In the genomic region with DNA sequence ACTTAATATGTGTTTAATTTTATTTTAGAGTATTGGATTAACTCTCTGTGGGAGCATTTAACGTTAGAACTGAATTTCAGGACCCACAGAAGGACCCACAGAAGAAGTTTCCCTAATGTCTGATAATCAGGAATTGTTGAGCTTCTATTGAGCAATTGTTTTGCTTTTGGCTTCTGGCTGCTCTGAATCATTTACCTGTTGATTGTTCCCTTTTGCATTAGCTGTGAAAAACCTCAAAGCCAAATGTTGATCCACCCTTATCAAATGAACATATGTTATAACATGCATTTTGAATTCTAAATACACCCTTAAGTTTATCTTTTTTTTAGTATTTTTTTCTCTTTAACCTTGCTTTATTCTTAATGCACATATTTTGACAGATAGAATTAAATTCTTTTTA, we compare ENCODE assay signal across 28 cellular contexts.
DNase-seq lines count a peak whose midpoint lies in the region; ATAC-seq, FAIRE-seq and TF ChIP-seq lines count a peak whose summit lies in the region.
"Had no signal": no experiment of that assay in that cellular context is flagged by ENCODE, and none has a peak within 500 bp of the region (broad histone marks: within the 10 kb centered on the region; RNA-seq: fewer than 3 reads in every experiment).

No MANE protein-coding gene starts in this region.

- no peaks in the 10 kb centered on the region for H3K9me3 ChIP-seq in HEK293 (ENCODE audit: control insufficient read depth, insufficient read depth, low read depth, low read length)
- H3K9me3 ChIP-seq: BE2C, BLaER1 had no signal

- peaks cover 8% of the 10 kb centered on the region for H3K4me1 Mint-ChIP-seq in activated T-cell treated with anti-CD3 and anti-CD28 coated beads, Interleukin-2, amount 50 U/mL, for 72 hours (ENCODE audit: low read depth)
- H3K4me1 Mint-ChIP-seq: CD14-positive monocyte had no signal

- no peaks in the 10 kb centered on the region for H3K9me3 Mint-ChIP-seq in activated T-cell treated with anti-CD3 and anti-CD28 coated beads, Interleukin-2, amount 50 U/mL, for 72 hours
- H3K9me3 Mint-ChIP-seq: CD14-positive monocyte; CD4-positive, alpha-beta memory T cell; CD4-positive, CD25-positive, alpha-beta regulatory T cell; CD8-positive, alpha-beta memory T cell had no signal

- peaks cover 6% of the 10 kb centered on the region for H3K27me3 Mint-ChIP-seq in activated T-cell treated with anti-CD3 and anti-CD28 coated beads, Interleukin-2, amount 50 U/mL, for 72 hours (ENCODE audit: low read depth)

- H3K27me3 ChIP-seq in bronchial epithelial cell (ENCODE audit: control insufficient read depth, insufficient read depth, low read length) = no peaks in the 10 kb centered on the region
- H3K27me3 ChIP-seq in dorsolateral prefrontal cortex = no peaks in the 10 kb centered on the region
- H3K27me3 ChIP-seq: BE2C, BLaER1 had no signal

- no peaks in the 10 kb centered on the region for H3K36me3 ChIP-seq in HEK293 (ENCODE audit: control insufficient read depth in 2 of 2, insufficient read depth in 1 of 2, low read length in 2 of 2)
- H3K36me3 ChIP-seq in bronchial epithelial cell (ENCODE audit: control insufficient read depth, insufficient read depth, low read length) = no peaks in the 10 kb centered on the region
- H3K36me3 ChIP-seq: BE2C, BLaER1 had no signal

- peak; percentile 66 for DNase-seq in bronchial epithelial cell (ENCODE audit: low read depth)
- no peak for DNase-seq in dorsolateral prefrontal cortex
- DNase-seq in renal cortical epithelial cell (ENCODE audit: low read depth) = peak; percentile 36
- no peak for DNase-seq in left lobe of liver (ENCODE audit: low spot score)
- DNase-seq in activated T-cell treated with anti-CD3 and anti-CD28 coated beads, Interleukin-2, amount 50 U/mL, for 72 hours = no peak
- DNase-seq: 8988T; ACHN; BE2C; CD4-positive, alpha-beta memory T cell; CD4-positive, CD25-positive, alpha-beta regulatory T cell; CD8-positive, alpha-beta memory T cell; COR-L47; DMS 273 treated with DMSO at 0.1 percent for 48 hours; DMS153; DMS53; DMS79; DND-41; EL; GDM1 had no signal

- CTCF ChIA-PET in HEK293 (lab: Yijun Ruan, JAX) = no interaction called here

- TF ChIP-seq CTCF in HEK293 (tag by site-specific recombination; IDR thresholded peaks at IDR 0.05) = no peak
- TF ChIP-seq CTCF in bronchial epithelial cell (IDR thresholded peaks at IDR 0.05; ENCODE audit: insufficient read depth, low read length, severe bottlenecking) = no peak
- no peak for TF ChIP-seq CTCF in dorsolateral prefrontal cortex (IDR thresholded peaks at IDR 0.05 in 54 of 56, conservative IDR thresholded peaks at IDR 0.05 in 2 of 56; ENCODE audit: low read depth in 1 of 56, partially characterized antibody in 56 of 56)

- intact Hi-C loops in dorsolateral prefrontal cortex (cut with DNase I) = loop anchor here in 1 of 2 donors (10.0 kb wide), 1 partner anchor 88 kb away; no protein-coding TSS in a partner anchor

- H3K27ac ChIP-seq in HEK293 (ENCODE audit: extremely low read depth, low read depth, low read length) = no peak overlapping the region
- H3K27ac ChIP-seq in dorsolateral prefrontal cortex = peak overlapping the region in 45 of 59 donors; percentile 4 to 94 (median 70)
- H3K27ac ChIP-seq: BLaER1 had no signal

- FAIRE-seq in bronchial epithelial cell (lab: Jason Lieb, UNC) = no peak
- FAIRE-seq: A204.1, GM12878, GM12892, GM18507, GM19239 had no signal

- ATAC-seq in GM19035 (IDR thresholded peaks at IDR 0.05; ENCODE audit: unreplicated experiment) = no peak
- ATAC-seq in left lobe of liver = no peak
- ATAC-seq in activated T-cell treated with anti-CD3 and anti-CD28 coated beads, Interleukin-2, amount 50 U/mL, for 72 hours (replicated peaks in 1 of 2) = no peak
- ATAC-seq: GM12878 had no signal

- no peaks in the 10 kb centered on the region for H3K36me3 Mint-ChIP-seq in activated T-cell treated with anti-CD3 and anti-CD28 coated beads, Interleukin-2, amount 50 U/mL, for 72 hours (ENCODE audit: insufficient read depth in 2 of 2)
- H3K36me3 Mint-ChIP-seq: CD14-positive monocyte; CD4-positive, alpha-beta memory T cell; CD4-positive, CD25-positive, alpha-beta regulatory T cell had no signal

- POLR2A ChIA-PET in HEK293 (lab: Yijun Ruan, JAX) = no interaction called here

- no peak overlapping the region for H3K27ac Mint-ChIP-seq in activated T-cell treated with anti-CD3 and anti-CD28 coated beads, Interleukin-2, amount 50 U/mL, for 72 hours
- H3K27ac Mint-ChIP-seq: CD14-positive monocyte; CD4-positive, alpha-beta memory T cell; CD4-positive, CD25-positive, alpha-beta regulatory T cell; CD8-positive, alpha-beta memory T cell had no signal

- no peaks in the 10 kb centered on the region for H3K4me1 ChIP-seq in HEK293 (ENCODE audit: control insufficient read depth, insufficient read depth, low read length)
- H3K4me1 ChIP-seq: BE2C had no signal

- no peak overlapping the region for H3K4me3 Mint-ChIP-seq in activated T-cell treated with anti-CD3 and anti-CD28 coated beads, Interleukin-2, amount 50 U/mL, for 72 hours
- H3K4me3 Mint-ChIP-seq: CD14-positive monocyte; CD4-positive, alpha-beta memory T cell; CD4-positive, CD25-positive, alpha-beta regulatory T cell; CD8-positive, alpha-beta memory T cell had no signal

- H3K4me3 ChIP-seq in HEK293 (ENCODE audit: low read depth, low read length) = no peak overlapping the region
- no peak overlapping the region for H3K4me3 ChIP-seq in bronchial epithelial cell (ENCODE audit: low read depth, low read length)
- no peak overlapping the region for H3K4me3 ChIP-seq in dorsolateral prefrontal cortex
- H3K4me3 ChIP-seq: BLaER1, GM12878 had no signal

TF ChIP-seq in HEK293, 187 proteins besides CTCF, POLR2A, EP300 and RAD21:
- TF ChIP-seq ZNF544 (tag by site-specific recombination; IDR thresholded peaks at IDR 0.05) (no peak), SCRT2 (tag by site-specific recombination; IDR thresholded peaks at IDR 0.05) (peak; percentile 95), ZNF596 (tag by site-specific recombination; IDR thresholded peaks at IDR 0.05) (no peak), ZNF433 (tag by site-specific recombination; IDR thresholded peaks at IDR 0.05; ENCODE audit: low read depth) (no peak)

Comparison
In these comparisons a context has a peak if more than half of its experiments do, and no peak if none do; other contexts are left out.
1. DNase-seq: peak in bronchial epithelial cell (single experiment) and renal cortical epithelial cell (single experiment); none in dorsolateral prefrontal cortex (0 of 10), left lobe of liver (single experiment) and activated T-cell treated with anti-CD3 and anti-CD28 coated beads, Interleukin-2, amount 50 U/mL, for 72 hours (0 of 2).